16 cellular contexts compared by ENCODE assay signal in the genomic region with DNA sequence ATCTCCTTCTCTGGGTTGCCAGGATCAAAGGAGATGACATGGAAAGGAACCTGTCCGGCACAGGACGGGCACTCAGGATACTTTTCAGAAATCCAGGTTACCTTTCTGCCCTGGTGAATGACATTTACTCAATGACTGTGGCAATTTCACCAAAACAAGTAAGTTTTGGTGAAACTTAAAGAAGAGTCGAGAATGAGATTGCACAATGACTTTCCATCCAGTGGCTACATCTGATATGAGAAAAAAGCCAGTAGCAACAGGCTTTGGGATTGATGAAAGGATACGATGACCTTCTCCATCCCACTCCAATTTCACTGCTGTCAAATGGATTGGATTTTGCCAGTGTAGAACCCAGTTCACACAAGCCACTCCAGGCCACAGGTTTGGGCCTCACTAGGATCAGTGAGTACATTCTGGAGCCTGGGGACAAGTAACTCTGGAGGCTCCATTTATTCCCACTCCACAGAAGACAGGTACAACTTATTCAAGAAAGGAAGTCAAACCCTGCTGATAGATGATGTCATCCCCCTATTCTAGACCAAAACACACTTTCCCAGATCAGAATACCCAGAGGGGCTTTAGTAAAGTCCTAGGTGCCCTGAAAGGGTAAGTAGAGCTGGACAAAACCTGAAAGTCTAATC.
DNase-seq lines count a peak whose midpoint lies in the region; ATAC-seq, FAIRE-seq and TF ChIP-seq lines count a peak whose summit lies in the region.
"Had no signal": no experiment of that assay in that cellular context is flagged by ENCODE, and none has a peak within 500 bp of the region (broad histone marks: within the 10 kb centered on the region; RNA-seq: fewer than 3 reads in every experiment).

No MANE protein-coding gene starts in this region.

- in situ Hi-C loops in GM23248 (cut with MboI), result no loop called here
- in situ Hi-C loops in HepG2 (cut with HindIII; ENCODE audit: extremely low pct_ligation_motif_present, low pct_unique_long_range_greater_than_20kb), result no loop called here

- H3K9ac ChIP-seq in GM23248 (no peak overlapping the region), HepG2 (ENCODE audit: insufficient read depth, low read depth, low read length) (no peak overlapping the region)
- H3K9ac ChIP-seq: KMS-11 had no signal

- no peak for DNase-seq in GM23248
- DNase-seq in RWPE2 (ENCODE audit: low spot score), result no peak
- DNase-seq in HepG2 (ENCODE audit: low spot score), result no peak
- DNase-seq in stimulated activated naive B cell treated with anti-CD40 and anti-IgM and Interleukin-4, amounts not matched to agents 10 μg/mL and 1 μg/mL and 100 μg/mL, for 72 hours, result no peak
- no peak for DNase-seq in NCI-H226
- DNase-seq in head of caudate nucleus, result no peak
- DNase-seq in GF-D8 (lab: John Stamatoyannopoulos, UW), result no peak
- DNase-seq in T-helper 9 cell, result no peak
- DNase-seq: activated CD8-positive, alpha-beta memory T cell treated with anti-CD3 and anti-CD28 coated beads, Interleukin-2, amount 50 U/mL, for 4 hours; activated naive CD8-positive, alpha-beta T cell treated with anti-CD3 and anti-CD28 coated beads, Interleukin-2, amount 10 ng/mL, durations not matched to agents 7 days and 5 days; CD4-positive, alpha-beta T cell; GDM1; stimulated activated CD4-positive, alpha-beta T cell treated with anti-CD3 and anti-CD28 coated beads, Interleukin-2, amount 100 ng/mL, for 48 hours; stimulated activated naive CD4-positive, alpha-beta T cell had no signal

- no TSS peak for BruUV-seq in HepG2 (replicated peaks; lab: Mats Ljungman, UMichigan)

- H3K79me2 ChIP-seq in GM23248 (ENCODE audit: insufficient read depth) (no peaks in the 10 kb centered on the region; the same call in 1 of the 2 replicates), HepG2 (ENCODE audit: insufficient read depth, low read length) (peaks cover 19% of the 10 kb centered on the region)

- ATAC-seq in RWPE2 (ENCODE audit: low read depth) (no peak), HepG2 (no peak)
- ATAC-seq in stimulated activated naive B cell treated with anti-CD40 and anti-IgM and Interleukin-4, amounts not matched to agents 10 μg/mL and 1 μg/mL and 100 μg/mL, for 72 hours (replicated peaks), result no peak

- no peak for FAIRE-seq in HepG2 (lab: Jason Lieb, UNC)

- H3K4me3 ChIP-seq in GM23248, result no peak overlapping the region
- no peak overlapping the region for H3K4me3 ChIP-seq in RWPE2 (ENCODE audit: severe bottlenecking)
- H3K4me3 ChIP-seq in HepG2 (replicated peaks in 1 of 3; ENCODE audit: insufficient read depth in 1 of 3, low read depth in 2 of 3, low read length in 3 of 3), result no peak overlapping the region
- H3K4me3 ChIP-seq: mucosa of descending colon had no signal

- peak overlapping the region; percentile 61 for H3K27ac ChIP-seq in GM23248
- peak overlapping the region; percentile 24 for H3K27ac ChIP-seq in RWPE2 (ENCODE audit: poor library complexity, severe bottlenecking)
- no peak overlapping the region for H3K27ac ChIP-seq in HepG2 (ENCODE audit: extremely low read length, insufficient read depth, low read length)
- H3K27ac ChIP-seq: KMS-11 had no signal

- H3K9me3 ChIP-seq in GM23248 (ENCODE audit: low read depth) (no peaks in the 10 kb centered on the region), RWPE2 (ENCODE audit: severe bottlenecking) (no peaks in the 10 kb centered on the region), HepG2 (ENCODE audit: low read length) (no peaks in the 10 kb centered on the region)
- H3K9me3 ChIP-seq: mucosa of descending colon had no signal

- 91 to 92% methylated on average over 4 of the region's 4 CpGs for WGBS in GM23248 (ENCODE audit: low coverage in 1 of 2, low lambda C conversion rate in 2 of 2, missing lambda C conversion rate in 2 of 2), 2 experiments
- 98% methylated on average over 4 of the region's 4 CpGs for WGBS in HepG2 (ENCODE audit: low lambda C conversion rate)

- H3F3A ChIP-seq in GM23248 (ENCODE audit: insufficient read depth), result peaks cover 16% of the 10 kb centered on the region

- H3K9me2 ChIP-seq in GM23248 (ENCODE audit: insufficient read depth), result no peaks in the 10 kb centered on the region

- no peak for TF ChIP-seq RAD21 in HepG2 (CRISPR knock-in tag; IDR thresholded peaks at IDR 0.05)

- TF ChIP-seq POLR2A in HepG2 (IDR thresholded peaks at IDR 0.05; ENCODE audit: insufficient read depth in 1 of 2, low read depth in 2 of 2, low read length in 2 of 2), result no peak

- no peaks in the 10 kb centered on the region for H4K20me1 ChIP-seq in GM23248 (ENCODE audit: insufficient read depth)
- no peaks in the 10 kb centered on the region for H4K20me1 ChIP-seq in HepG2 (ENCODE audit: insufficient read depth, low read length)

- POLR2A ChIA-PET in HepG2 (lab: Yijun Ruan, JAX), result no interaction called here

- H3K4me1 Mint-ChIP-seq in stimulated activated naive B cell treated with anti-CD40 and anti-IgM and Interleukin-4, amounts not matched to agents 10 μg/mL and 1 μg/mL and 100 μg/mL, for 72 hours, result peaks cover 25 to 42% of the 10 kb centered on the region in 2 donors
- H3K4me1 Mint-ChIP-seq: activated naive CD8-positive, alpha-beta T cell treated with anti-CD3 and anti-CD28 coated beads, Interleukin-2, amount 10 ng/mL, durations not matched to agents 7 days and 5 days had no signal

- H3K36me3 Mint-ChIP-seq in stimulated activated naive B cell treated with anti-CD40 and anti-IgM and Interleukin-4, amounts not matched to agents 10 μg/mL and 1 μg/mL and 100 μg/mL, for 72 hours, result peaks cover 0 to 3% of the 10 kb centered on the region in 2 donors
- H3K36me3 Mint-ChIP-seq: activated naive CD8-positive, alpha-beta T cell treated with anti-CD3 and anti-CD28 coated beads, Interleukin-2, amount 10 ng/mL, durations not matched to agents 7 days and 5 days had no signal

- H3K27me3 Mint-ChIP-seq in stimulated activated naive B cell treated with anti-CD40 and anti-IgM and Interleukin-4, amounts not matched to agents 10 μg/mL and 1 μg/mL and 100 μg/mL, for 72 hours, result no peaks in the 10 kb centered on the region
- H3K27me3 Mint-ChIP-seq: CD4-positive, alpha-beta T cell had no signal

- H3K4me2 ChIP-seq in GM23248 (ENCODE audit: unreplicated experiment) (no peak overlapping the region), HepG2 (ENCODE audit: low read depth, low read length) (no peak overlapping the region)

- intact Hi-C loops in HepG2 (cut with micrococcal nuclease; ENCODE audit: unreplicated experiment) (no loop called here), head of caudate nucleus (cut with DNase I) (no loop called here)

- peak overlapping the region; percentile 6 to 46 for H3K4me3 Mint-ChIP-seq in stimulated activated naive B cell treated with anti-CD40 and anti-IgM and Interleukin-4, amounts not matched to agents 10 μg/mL and 1 μg/mL and 100 μg/mL, for 72 hours
- H3K4me3 Mint-ChIP-seq: activated naive CD8-positive, alpha-beta T cell treated with anti-CD3 and anti-CD28 coated beads, Interleukin-2, amount 10 ng/mL, durations not matched to agents 7 days and 5 days; CD4-positive, alpha-beta T cell had no signal

- H3K9me3 Mint-ChIP-seq in stimulated activated naive B cell treated with anti-CD40 and anti-IgM and Interleukin-4, amounts not matched to agents 10 μg/mL and 1 μg/mL and 100 μg/mL, for 72 hours, result no peaks in the 10 kb centered on the region
- H3K9me3 Mint-ChIP-seq: activated naive CD8-positive, alpha-beta T cell treated with anti-CD3 and anti-CD28 coated beads, Interleukin-2, amount 10 ng/mL, durations not matched to agents 7 days and 5 days; CD4-positive, alpha-beta T cell had no signal

- H3K36me3 ChIP-seq in GM23248 (ENCODE audit: low read depth) (peaks cover 61% of the 10 kb centered on the region), RWPE2 (ENCODE audit: low read depth) (no peaks in the 10 kb centered on the region), HepG2 (replicated peaks in 1 of 2; ENCODE audit: control insufficient read depth in 1 of 2, insufficient read depth in 2 of 2, low read length in 2 of 2) (peaks cover 34 to 83% of the 10 kb centered on the region in 2 experiments)

- peaks cover 15% of the 10 kb centered on the region; the same call in 1 of the 2 replicates for H3K4me1 ChIP-seq in GM23248 (ENCODE audit: insufficient read depth)
- peaks cover 15% of the 10 kb centered on the region for H3K4me1 ChIP-seq in RWPE2 (ENCODE audit: insufficient read depth, poor library complexity, severe bottlenecking)
- peaks cover 20% of the 10 kb centered on the region for H3K4me1 ChIP-seq in HepG2 (ENCODE audit: insufficient read depth, low read length)

- CTCF ChIA-PET in HepG2 (lab: Yijun Ruan, JAX; ENCODE audit: low intra/inter-chr PET ratio, low total read pairs), result no interaction called here

- H3K27me3 ChIP-seq in GM23248 (replicated peaks; ENCODE audit: insufficient read depth) (no peaks in the 10 kb centered on the region), RWPE2 (ENCODE audit: insufficient read depth, poor library complexity, severe bottlenecking) (no peaks in the 10 kb centered on the region), HepG2 (ENCODE audit: control insufficient read depth in 1 of 2, insufficient read depth in 2 of 2, low read length in 2 of 2) (no peaks in the 10 kb centered on the region)

- no peak for TF ChIP-seq CTCF in RWPE2 (IDR thresholded peaks at IDR 0.05; ENCODE audit: poor library complexity, severe bottlenecking)
- TF ChIP-seq CTCF in HepG2 (CRISPR knock-in tag; IDR thresholded peaks at IDR 0.05), result no peak

- peak overlapping the region; percentile 80 for H3K27ac Mint-ChIP-seq in stimulated activated naive B cell treated with anti-CD40 and anti-IgM and Interleukin-4, amounts not matched to agents 10 μg/mL and 1 μg/mL and 100 μg/mL, for 72 hours
- H3K27ac Mint-ChIP-seq: activated naive CD8-positive, alpha-beta T cell treated with anti-CD3 and anti-CD28 coated beads, Interleukin-2, amount 10 ng/mL, durations not matched to agents 7 days and 5 days; CD4-positive, alpha-beta T cell had no signal

- TF ChIP-seq EP300 in HepG2 (IDR thresholded peaks at IDR 0.05; ENCODE audit: low read depth in 2 of 2, low read length in 2 of 2), result no peak
- TF ChIP-seq EP300 in HepG2 (CRISPR knock-in tag; IDR thresholded peaks at IDR 0.05; ENCODE audit: borderline replicate concordance), result no peak

- H2AFZ ChIP-seq in GM23248 (no peak overlapping the region), HepG2 (ENCODE audit: low read length) (no peak overlapping the region)

TF ChIP-seq in HepG2, 621 proteins besides CTCF, POLR2A, EP300 and RAD21:
- TF ChIP-seq KAT7 (CRISPR knock-in tag; IDR thresholded peaks at IDR 0.05; ENCODE audit: borderline replicate concordance), result no peak
- 0 out of 2 replicates have a peak, but pooled peaks have one; percentile 55 for TF ChIP-seq CEBPB (IDR thresholded peaks at IDR 0.05; ENCODE audit: borderline replicate concordance, low read depth, low read length)
- TF ChIP-seq AKAP8 (CRISPR knock-in tag; IDR thresholded peaks at IDR 0.05), result no peak
- TF ChIP-seq ZNF552 (CRISPR knock-in tag; IDR thresholded peaks at IDR 0.05; ENCODE audit: borderline replicate concordance), result no peak
- no peak for TF ChIP-seq DR1 (CRISPR knock-in tag; IDR thresholded peaks at IDR 0.05)
- TF ChIP-seq ZBTB21 (CRISPR knock-in tag; IDR thresholded peaks at IDR 0.05), result no peak
- peak; percentile 78 for TF ChIP-seq ATF7 (IDR thresholded peaks at IDR 0.05)
- no peak for TF ChIP-seq ATF7 (CRISPR knock-in tag; IDR thresholded peaks at IDR 0.05)
- TF ChIP-seq ZNF296 (CRISPR knock-in tag; conservative IDR thresholded peaks at IDR 0.05), result no peak
